ENCODE assay signal across 21 cellular contexts in the genomic region with DNA sequence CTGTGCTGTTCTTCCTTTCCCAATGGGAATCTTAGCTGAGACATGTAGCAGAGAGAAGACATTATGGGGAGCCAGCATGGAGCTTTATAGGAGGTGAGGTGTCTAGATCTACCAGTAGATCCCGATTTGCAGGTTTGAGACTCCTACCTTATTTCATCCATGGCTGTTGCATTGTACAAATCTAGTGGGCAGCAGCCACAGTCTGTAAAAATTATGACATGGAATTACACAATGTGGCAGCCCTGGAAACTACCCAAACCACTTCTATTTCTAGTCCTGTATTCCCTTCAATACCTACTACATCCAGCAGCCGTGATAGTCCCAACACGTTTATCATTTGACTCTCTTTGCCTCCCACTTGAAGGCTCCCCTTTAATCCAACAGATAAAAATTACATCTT. TPM values are rescaled to one million over a fixed set of nuclear protein-coding genes. Genes with fewer than 3 reads are reported as not detected.
A peak's percentile ranks its signal among the peaks of the same experiment; 100 is the strongest.
DNase-seq lines count a peak whose midpoint lies in the region; ATAC-seq and TF ChIP-seq lines count a peak whose summit lies in the region.
"Had no signal": no experiment of that assay in that cellular context is flagged by ENCODE, and none has a peak within 500 bp of the region (broad histone marks: within the 10 kb centered on the region; RNA-seq: fewer than 3 reads in every experiment).

No MANE protein-coding gene starts in this region.

- H3K9me3 Mint-ChIP-seq in stimulated activated memory B cell treated with anti-CD40 and anti-IgM and Interleukin-4, amounts not matched to agents 10 μg/mL and 1 μg/mL and 100 μg/mL, for 72 hours, result no peaks in the 10 kb centered on the region
- H3K9me3 Mint-ChIP-seq: activated naive CD4-positive, alpha-beta T cell treated with anti-CD3 and anti-CD28 coated beads, Interleukin-2, amount 10 ng/mL, durations not matched to agents 7 days and 5 days had no signal

- H3K4me1 Mint-ChIP-seq in stimulated activated memory B cell treated with anti-CD40 and anti-IgM and Interleukin-4, amounts not matched to agents 10 μg/mL and 1 μg/mL and 100 μg/mL, for 72 hours, result peaks cover 26% of the 10 kb centered on the region

- H3K27me3 ChIP-seq in Peyer's patch, result no peaks in the 10 kb centered on the region
- H3K27me3 ChIP-seq: brain microvascular endothelial cell, foreskin keratinocyte, pancreas, vagina had no signal

- H3K4me1 ChIP-seq in Peyer's patch, result no peaks in the 10 kb centered on the region
- H3K4me1 ChIP-seq: foreskin keratinocyte, vagina had no signal

- no peak for TF ChIP-seq POLR2A in Peyer's patch (IDR thresholded peaks at IDR 0.05)

- H3K4me3 ChIP-seq in AG10803 (ENCODE audit: low read length) (no peak overlapping the region), fibroblast of villous mesenchyme (ENCODE audit: low read depth, low read length) (no peak overlapping the region), Peyer's patch (no peak overlapping the region)
- H3K4me3 ChIP-seq: pancreas, vagina had no signal

- TF ChIP-seq CTCF in AG10803 (conservative IDR thresholded peaks at IDR 0.05; ENCODE audit: low read length) (no peak), fibroblast of villous mesenchyme (IDR thresholded peaks at IDR 0.05; ENCODE audit: insufficient read depth, low read depth, low read length) (no peak), Peyer's patch (IDR thresholded peaks at IDR 0.05) (no peak)

- peaks cover 10% of the 10 kb centered on the region for H3K36me3 Mint-ChIP-seq in stimulated activated memory B cell treated with anti-CD40 and anti-IgM and Interleukin-4, amounts not matched to agents 10 μg/mL and 1 μg/mL and 100 μg/mL, for 72 hours

- H3K36me3 ChIP-seq in Peyer's patch, result no peaks in the 10 kb centered on the region
- H3K36me3 ChIP-seq: brain microvascular endothelial cell, pancreas, vagina had no signal

- no peak overlapping the region for H3K4me3 Mint-ChIP-seq in stimulated activated memory B cell treated with anti-CD40 and anti-IgM and Interleukin-4, amounts not matched to agents 10 μg/mL and 1 μg/mL and 100 μg/mL, for 72 hours
- H3K4me3 Mint-ChIP-seq: activated naive CD4-positive, alpha-beta T cell treated with anti-CD3 and anti-CD28 coated beads, Interleukin-2, amount 10 ng/mL, durations not matched to agents 7 days and 5 days had no signal

- no peaks in the 10 kb centered on the region for H3K9me3 ChIP-seq in Peyer's patch
- H3K9me3 ChIP-seq: pancreas, vagina had no signal

- H3K27ac ChIP-seq in Peyer's patch, result no peak overlapping the region
- H3K27ac ChIP-seq: brain microvascular endothelial cell, foreskin keratinocyte, pancreas, vagina had no signal

- H3K27me3 Mint-ChIP-seq in stimulated activated memory B cell treated with anti-CD40 and anti-IgM and Interleukin-4, amounts not matched to agents 10 μg/mL and 1 μg/mL and 100 μg/mL, for 72 hours, result no peaks in the 10 kb centered on the region
- H3K27me3 Mint-ChIP-seq: activated naive CD4-positive, alpha-beta T cell treated with anti-CD3 and anti-CD28 coated beads, Interleukin-2, amount 10 ng/mL, durations not matched to agents 7 days and 5 days had no signal

- ATAC-seq in stimulated activated memory B cell treated with anti-CD40 and anti-IgM and Interleukin-4, amounts not matched to agents 10 μg/mL and 1 μg/mL and 100 μg/mL, for 72 hours, result no peak
- no peak for ATAC-seq in HG03521 (IDR thresholded peaks at IDR 0.05; ENCODE audit: unreplicated experiment)
- ATAC-seq: foreskin keratinocyte, SK-N-SH treated with all-trans-retinoic acid at 6 μM for 48 hours had no signal

- DNase-seq in AG10803 (ENCODE audit: low read depth) (peak; percentile 41), H4 (ENCODE audit: low spot score) (peak; percentile 15), amniotic epithelial cell (ENCODE audit: low read depth) (peak; percentile 69), fibroblast of villous mesenchyme (ENCODE audit: low read depth) (peak; percentile 32), Peyer's patch (no peak), NCI-H146 (lab: John Stamatoyannopoulos, UW) (no peak)
- DNase-seq: activated naive CD4-positive, alpha-beta T cell treated with anti-CD3 and anti-CD28 coated beads, Interleukin-2, amount 10 ng/mL, durations not matched to agents 7 days and 5 days; brain microvascular endothelial cell; COR-L47; EL; foreskin keratinocyte; NCI-H2081; NCI-H524; pancreas; stimulated activated CD4-positive, alpha-beta T cell treated with anti-CD3 and anti-CD28 coated beads, Interleukin-2, amount 100 ng/mL, for 48 hours; substantia nigra had no signal

- no peak overlapping the region for H3K27ac Mint-ChIP-seq in stimulated activated memory B cell treated with anti-CD40 and anti-IgM and Interleukin-4, amounts not matched to agents 10 μg/mL and 1 μg/mL and 100 μg/mL, for 72 hours
- H3K27ac Mint-ChIP-seq: activated naive CD4-positive, alpha-beta T cell treated with anti-CD3 and anti-CD28 coated beads, Interleukin-2, amount 10 ng/mL, durations not matched to agents 7 days and 5 days had no signal

RNA-seq across cellular contexts. Expression of gene ATP7A, which starts 8.1 kb away (rescaled TPM):
- 10.2 and 13.7 TPM in 2 replicates for total RNA-seq in H4 (2014; rRNA removed; shearing (Covaris generic))
- 12.1 and 12.6 TPM in 2 replicates for total RNA-seq in fibroblast of villous mesenchyme
- total RNA-seq in Peyer's patch, result 1 to 10 TPM; 6.5 to 8.8 (median 6.8) TPM

RNA-seq across cellular contexts. Expression of gene COX7B, which starts 19.3 kb away (rescaled TPM):
- total RNA-seq in H4 (2014; rRNA removed; shearing (Covaris generic)), result 763 and 1,021 TPM in 2 replicates
- total RNA-seq in fibroblast of villous mesenchyme (195 and 196 TPM in 2 replicates), Peyer's patch (100 to 1,000 TPM; 402 to 457 (median 432) TPM)

RNA-seq across cellular contexts. Expression of gene MAGT1, which starts 23.3 kb away (rescaled TPM):
- total RNA-seq in H4 (2014; rRNA removed; shearing (Covaris generic)), result 88.2 and 117 TPM in 2 replicates
- total RNA-seq in fibroblast of villous mesenchyme (88.9 and 118 TPM in 2 replicates), Peyer's patch (10 to 100 TPM; 29.5 to 62.7 (median 50.1) TPM)

RNA-seq across cellular contexts. Expression of gene PGAM4, which starts 50.9 kb away (rescaled TPM):
- total RNA-seq in H4 (2014; rRNA removed; shearing (Covaris generic)), result not detected in 2 replicates
- 0.43 TPM in 1 of 2 replicates, not detected in the other for total RNA-seq in fibroblast of villous mesenchyme
- not detected for total RNA-seq in Peyer's patch
- total RNA-seq: foreskin keratinocyte, pancreas, skeletal muscle tissue, vagina had no signal

Comparison
In these comparisons a context has a peak if more than half of its experiments do, and no peak if none do; other contexts are left out.
1. DNase-seq: peak in AG10803 (single experiment), H4 (single experiment), amniotic epithelial cell (single experiment) and fibroblast of villous mesenchyme (single experiment); none in Peyer's patch (0 of 3) and NCI-H146 (single experiment).